Comparison of ENCODE assay signal across 8 cellular contexts in genomic region chr1:6599141-6599975, GRCh38. TPM values are rescaled to one million over a fixed set of nuclear protein-coding genes. Genes with fewer than 3 reads are reported as not detected.
A peak's percentile ranks its signal among the peaks of the same experiment; 100 is the strongest.
DNase-seq lines count a peak whose midpoint lies in the region; ATAC-seq and TF ChIP-seq lines count a peak whose summit lies in the region.

No MANE protein-coding gene starts in this region.

- no TSS peak for BruUV-seq in A673 (replicated peaks; lab: Mats Ljungman, UMichigan)

- TF ChIP-seq CTCF in Peyer's patch (IDR thresholded peaks at IDR 0.05) (no peak), right lobe of liver (IDR thresholded peaks at IDR 0.05) (no peak), A673 (conservative IDR thresholded peaks at IDR 0.05; ENCODE audit: low read depth, low read length) (no peak)

- peak overlapping the region; percentile 29 to 90 (median 86); a peak in 20 of 22 replicates for H3K9ac ChIP-seq in BLaER1 treated with 17β-estradiol and CSF1 and Interleukin-3, amounts not matched to agents 10 nM and 100 nM

- in situ Hi-C loops in G401 (cut with HindIII; ENCODE audit: low sequenced_read_pairs), result no loop called here

- H3K4me3 Mint-ChIP-seq in activated naive CD8-positive, alpha-beta T cell treated with anti-CD3 and anti-CD28 coated beads for 36 hours, result peak overlapping the region; percentile 95

- peaks cover 33 to 52% (median 50%) of the 10 kb centered on the region in 11 experiments for H3K36me3 ChIP-seq in BLaER1 treated with 17β-estradiol and CSF1 and Interleukin-3, amounts not matched to agents 10 nM and 100 nM
- H3K36me3 ChIP-seq in Peyer's patch (peaks cover 0 to 44% (median 0%) of the 10 kb centered on the region in 3 donors), right lobe of liver (peaks cover 0 to 51% (median 29%) of the 10 kb centered on the region in 4 donors), A673 (ENCODE audit: insufficient read depth, low read length, poor library complexity, severe bottlenecking) (peaks cover 43% of the 10 kb centered on the region)

- CTCF ChIA-PET in A673 (lab: Charles Lee), result no interaction called here

- H3K27me3 ChIP-seq in BLaER1 treated with 17β-estradiol and CSF1 and Interleukin-3, amounts not matched to agents 10 nM and 100 nM, result no peaks in the 10 kb centered on the region; a peak in 1 of 22 replicates
- H3K27me3 ChIP-seq in Peyer's patch, result no peaks in the 10 kb centered on the region
- no peaks in the 10 kb centered on the region for H3K27me3 ChIP-seq in right lobe of liver
- H3K27me3 ChIP-seq in A673 (replicated peaks; ENCODE audit: insufficient read depth, low read depth, low read length, poor library complexity), result no peaks in the 10 kb centered on the region

- H3K27ac Mint-ChIP-seq in activated naive CD8-positive, alpha-beta T cell treated with anti-CD3 and anti-CD28 coated beads for 36 hours, result peak overlapping the region; percentile 92

- H3K9me3 Mint-ChIP-seq in activated naive CD8-positive, alpha-beta T cell treated with anti-CD3 and anti-CD28 coated beads for 36 hours, result no peaks in the 10 kb centered on the region

- peak overlapping the region in 9 of 11 experiments; percentile 34 to 91 (median 85); a peak in 18 of 22 replicates for H3K27ac ChIP-seq in BLaER1 treated with 17β-estradiol and CSF1 and Interleukin-3, amounts not matched to agents 10 nM and 100 nM
- H3K27ac ChIP-seq in Peyer's patch, result peak overlapping the region; percentile 17 to 99 (median 64)
- H3K27ac ChIP-seq in right lobe of liver, result peak overlapping the region; percentile 96 to 98 (median 98)
- no peak overlapping the region for H3K27ac ChIP-seq in A673 (ENCODE audit: low read depth, low read length, poor library complexity, severe bottlenecking)

- WGBS in right lobe of liver (ENCODE audit: insufficient coverage, low coverage, low lambda C conversion rate, missing lambda C conversion rate), result 43% methylated on average over 12 of the region's 31 CpGs

- H3K4me3 ChIP-seq in BLaER1 treated with 17β-estradiol and CSF1 and Interleukin-3, amounts not matched to agents 10 nM and 100 nM, result peak overlapping the region; percentile 39 to 89 (median 76)
- H3K4me3 ChIP-seq in Peyer's patch, result peak overlapping the region; percentile 9 to 98 (median 97)
- H3K4me3 ChIP-seq in right lobe of liver, result peak overlapping the region; percentile 86 to 98 (median 92)
- H3K4me3 ChIP-seq in A673 (ENCODE audit: low read depth, low read length, poor library complexity, severe bottlenecking), result no peak overlapping the region

- TF ChIP-seq POLR2A in Peyer's patch (IDR thresholded peaks at IDR 0.05) (no peak), right lobe of liver (IDR thresholded peaks at IDR 0.05) (no peak)

- H3K36me3 Mint-ChIP-seq in activated naive CD8-positive, alpha-beta T cell treated with anti-CD3 and anti-CD28 coated beads for 36 hours, result peaks cover 37% of the 10 kb centered on the region

- intact Hi-C loops in right lobe of liver (cut with DNase I) (no loop called here), A673 (cut with micrococcal nuclease; ENCODE audit: unreplicated experiment) (no loop called here)

- POLR2A ChIA-PET in A673 (lab: Charles Lee; ENCODE audit: low non-redundant PET), result no interaction called here

- DNase-seq in Peyer's patch, result peak; percentile 49 to 82 (median 79)
- DNase-seq in activated naive CD8-positive, alpha-beta T cell treated with anti-CD3 and anti-CD28 coated beads for 36 hours, result peak; percentile 74
- DNase-seq in right lobe of liver, result peak in 2 of 3 donors; percentile 42 to 61
- peak in 5 of 6 experiments; percentile 12 to 67 (median 54) for DNase-seq in stimulated activated naive CD4-positive, alpha-beta T cell (lab: John Stamatoyannopoulos, UW)
- no peak for DNase-seq in NCI-H69 (lab: John Stamatoyannopoulos, UW)
- DNase-seq in G401 (ENCODE audit: low spot score), result no peak
- DNase-seq in A673 (ENCODE audit: low spot score), result no peak

- peaks cover 40 to 85% (median 64%) of the 10 kb centered on the region in 10 experiments for H3K4me1 ChIP-seq in BLaER1 treated with 17β-estradiol and CSF1 and Interleukin-3, amounts not matched to agents 10 nM and 100 nM
- H3K4me1 ChIP-seq in Peyer's patch, result peaks cover 0 to 57% (median 18%) of the 10 kb centered on the region in 4 donors
- H3K4me1 ChIP-seq in right lobe of liver, result peaks cover 0 to 53% (median 13%) of the 10 kb centered on the region in 4 donors
- H3K4me1 ChIP-seq in A673 (ENCODE audit: insufficient read depth, low read length, poor library complexity, severe bottlenecking), result peaks cover 11% of the 10 kb centered on the region

- H3K9me3 ChIP-seq in BLaER1 treated with 17β-estradiol and CSF1 and Interleukin-3, amounts not matched to agents 10 nM and 100 nM (replicated peaks in 1 of 11), result no peaks in the 10 kb centered on the region
- H3K9me3 ChIP-seq in Peyer's patch (no peaks in the 10 kb centered on the region), right lobe of liver (no peaks in the 10 kb centered on the region), A673 (ENCODE audit: low read depth, low read length, poor library complexity, severe bottlenecking) (no peaks in the 10 kb centered on the region)

- H3K4me2 ChIP-seq in BLaER1 treated with 17β-estradiol and CSF1 and Interleukin-3, amounts not matched to agents 10 nM and 100 nM, result peak overlapping the region; percentile 91 to 100 (median 99)

- peaks cover 44% of the 10 kb centered on the region for H3K4me1 Mint-ChIP-seq in activated naive CD8-positive, alpha-beta T cell treated with anti-CD3 and anti-CD28 coated beads for 36 hours

- H3K27me3 Mint-ChIP-seq in activated naive CD8-positive, alpha-beta T cell treated with anti-CD3 and anti-CD28 coated beads for 36 hours, result no peaks in the 10 kb centered on the region

- H4K20me1 ChIP-seq in BLaER1 treated with 17β-estradiol and CSF1 and Interleukin-3, amounts not matched to agents 10 nM and 100 nM, result peaks cover 62 to 81% (median 77%) of the 10 kb centered on the region in 11 experiments; a peak in 21 of 22 replicates

- ATAC-seq in right lobe of liver, result no peak

RNA-seq across cellular contexts. Expression of gene KLHL21, which starts 3.3 kb away (rescaled TPM):
- 10 to 100 TPM; 14.4 to 25.1 (median 18.2) TPM for total RNA-seq in Peyer's patch
- total RNA-seq in activated naive CD8-positive, alpha-beta T cell treated with anti-CD3 and anti-CD28 coated beads for 36 hours, result 10 to 100 TPM; 31.2 TPM
- total RNA-seq in right lobe of liver, result 10 to 100 TPM; 12.1 to 24.6 (median 20.0) TPM
- 39.6 and 44.3 TPM in 2 replicates for total RNA-seq in G401 (2014; rRNA removed; shearing (Covaris generic))
- total RNA-seq in A673 (2021), result 29.4 and 38.0 TPM in 2 replicates

RNA-seq across cellular contexts. Expression of gene PHF13, which starts 14.2 kb away (rescaled TPM):
- total RNA-seq in Peyer's patch (1 to 10 TPM; 3.3 to 7.4 (median 6.0) TPM), right lobe of liver (1 to 10 TPM; 2.7 to 6.2 (median 4.5) TPM), A673 (2021) (37.8 and 44.2 TPM in 2 replicates)
- 10 to 100 TPM; 10.9 to 11.7 TPM for total RNA-seq in activated naive CD8-positive, alpha-beta T cell treated with anti-CD3 and anti-CD28 coated beads for 36 hours
- 23.0 and 34.2 TPM in 2 replicates for total RNA-seq in G401 (2014; rRNA removed; shearing (Covaris generic))

RNA-seq across cellular contexts. Expression of gene ZBTB48, which starts 19.6 kb away (rescaled TPM):
- total RNA-seq in Peyer's patch, result 10 to 100 TPM; 27.0 to 80.9 (median 38.2) TPM
- 10 to 100 TPM; 22.1 to 26.4 TPM for total RNA-seq in activated naive CD8-positive, alpha-beta T cell treated with anti-CD3 and anti-CD28 coated beads for 36 hours
- total RNA-seq in right lobe of liver, result 10 to 100 TPM in 4 of 6 experiments, 1 to 10 TPM in 2; 5.9 to 43.1 (median 19.5) TPM
- total RNA-seq in G401 (2014; rRNA removed; shearing (Covaris generic)), result 24.1 and 27.7 TPM in 2 replicates
- 29.9 and 35.3 TPM in 2 replicates for total RNA-seq in A673 (2021)

RNA-seq across cellular contexts. Expression of gene THAP3, which starts 25.3 kb away (rescaled TPM):
- total RNA-seq in Peyer's patch, result 10 to 100 TPM in 3 of 4 donors, 1 to 10 TPM in 1; 9.9 to 22.8 (median 18.8) TPM
- total RNA-seq in activated naive CD8-positive, alpha-beta T cell treated with anti-CD3 and anti-CD28 coated beads for 36 hours, result 10 to 100 TPM; 16.2 to 16.4 TPM
- total RNA-seq in right lobe of liver, result 10 to 100 TPM in 4 of 6 experiments, 1 to 10 TPM in 2; 5.9 to 11.3 (median 10.3) TPM
- 41.9 and 44.5 TPM in 2 replicates for total RNA-seq in G401 (2014; rRNA removed; shearing (Covaris generic))
- total RNA-seq in A673 (2021), result 23.6 and 27.9 TPM in 2 replicates

RNA-seq across cellular contexts. Expression of gene TAS1R1, which starts 44.3 kb away (rescaled TPM):
- total RNA-seq in Peyer's patch (not detected), right lobe of liver (under 1 TPM in 1 of 6 experiments, not detected in 5; 0.26 TPM), A673 (2021) (not detected in 2 replicates)
- not detected for total RNA-seq in activated naive CD8-positive, alpha-beta T cell treated with anti-CD3 and anti-CD28 coated beads for 36 hours
- total RNA-seq in G401 (2014; rRNA removed; shearing (Covaris generic)), result not detected in 2 replicates

Comparison
In these comparisons a context has a peak if more than half of its experiments do, and no peak if none do; other contexts are left out.
1. DNase-seq: peak in Peyer's patch (3 of 3), activated naive CD8-positive, alpha-beta T cell treated with anti-CD3 and anti-CD28 coated beads for 36 hours (single experiment), right lobe of liver (2 of 3) and stimulated activated naive CD4-positive, alpha-beta T cell (5 of 6); none in NCI-H69 (single experiment), G401 (single experiment) and A673 (single experiment).